In the genomic region with DNA sequence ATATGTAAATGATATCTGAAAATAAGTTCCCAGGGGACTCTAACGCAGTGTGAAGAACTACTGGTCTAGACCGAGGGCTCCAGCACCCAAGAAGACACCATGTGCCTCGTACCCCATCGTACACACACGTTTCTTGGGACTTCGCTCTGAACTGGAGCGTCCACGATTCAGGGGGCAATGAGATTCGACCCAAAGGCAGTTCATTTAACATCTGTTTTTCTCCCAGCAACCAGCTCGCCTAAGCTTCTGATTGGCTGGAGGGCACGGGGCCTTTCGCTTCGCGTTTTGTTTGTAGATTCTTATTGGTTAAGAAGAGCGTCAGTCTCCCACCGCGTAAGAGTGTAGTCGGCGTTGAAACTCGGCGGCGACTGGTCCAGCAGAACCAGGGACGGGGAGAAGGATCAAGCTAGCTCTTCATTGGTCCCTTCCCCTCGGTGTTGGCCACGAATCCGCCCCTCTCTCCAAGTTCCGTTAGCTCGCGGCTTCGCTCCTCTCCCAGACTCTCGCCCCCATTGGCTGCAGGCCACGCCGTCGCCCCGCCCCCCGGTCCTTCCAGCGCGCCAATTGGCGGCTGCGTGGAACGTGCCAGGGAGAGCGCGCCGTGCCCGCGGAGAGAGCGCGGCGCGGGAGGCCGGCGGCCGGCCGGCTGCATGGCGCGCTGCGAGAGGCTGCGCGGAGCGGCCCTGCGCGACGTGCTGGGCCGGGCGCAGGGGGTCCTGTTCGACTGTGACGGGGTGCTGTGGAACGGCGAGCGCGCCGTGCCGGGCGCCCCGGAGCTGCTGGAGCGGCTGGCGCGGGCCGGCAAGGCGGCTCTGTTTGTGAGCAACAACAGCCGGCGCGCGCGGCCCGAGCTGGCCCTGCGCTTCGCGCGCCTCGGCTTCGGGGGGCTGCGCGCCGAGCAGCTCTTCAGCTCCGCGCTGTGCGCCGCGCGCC, we compare ENCODE assay signal across 8 cellular contexts. TPM values are rescaled to one million over a fixed set of nuclear protein-coding genes. Genes with fewer than 3 reads are reported as not detected.
DNase-seq lines count a peak whose midpoint lies in the region; ATAC-seq and TF ChIP-seq lines count a peak whose summit lies in the region.

A gene with protein sequence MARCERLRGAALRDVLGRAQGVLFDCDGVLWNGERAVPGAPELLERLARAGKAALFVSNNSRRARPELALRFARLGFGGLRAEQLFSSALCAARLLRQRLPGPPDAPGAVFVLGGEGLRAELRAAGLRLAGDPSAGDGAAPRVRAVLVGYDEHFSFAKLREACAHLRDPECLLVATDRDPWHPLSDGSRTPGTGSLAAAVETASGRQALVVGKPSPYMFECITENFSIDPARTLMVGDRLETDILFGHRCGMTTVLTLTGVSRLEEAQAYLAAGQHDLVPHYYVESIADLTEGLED (plus strand): TSS at position 591 of the 933 bp plus-strand sequence. CDS start 60 bp downstream, at position 651.

- H3K9me3 Mint-ChIP-seq in activated naive CD8-positive, alpha-beta T cell treated with anti-CD3 and anti-CD28 coated beads, Interleukin-2, amount 10 ng/mL, durations not matched to agents 7 days and 5 days = no peaks in the 10 kb centered on the region

- H3K4me1 ChIP-seq in ovary (ENCODE audit: insufficient read depth) (peaks cover 8% of the 10 kb centered on the region), tibial artery (peaks cover 0 to 41% (median 25%) of the 10 kb centered on the region in 4 donors)

- peaks cover 11% of the 10 kb centered on the region for H3K36me3 Mint-ChIP-seq in activated naive CD8-positive, alpha-beta T cell treated with anti-CD3 and anti-CD28 coated beads, Interleukin-2, amount 10 ng/mL, durations not matched to agents 7 days and 5 days

- H3K27ac ChIP-seq in SU-DHL-6 (ENCODE audit: low read depth, low read length) = peak within 1 kb of the TSS; percentile 74
- H3K27ac ChIP-seq in ovary = peak within 1 kb of the TSS in 1 of 2 donors; percentile 71
- peak within 1 kb of the TSS; percentile 64 to 83 for H3K27ac ChIP-seq in tibial artery

- H3K4me1 Mint-ChIP-seq in activated naive CD8-positive, alpha-beta T cell treated with anti-CD3 and anti-CD28 coated beads, Interleukin-2, amount 10 ng/mL, durations not matched to agents 7 days and 5 days = peaks cover 35% of the 10 kb centered on the region

- DNase-seq in NCI-H128 (lab: John Stamatoyannopoulos, UW; ENCODE audit: unreplicated experiment) (peak; percentile 98), Right ventricle myocardium inferior (ENCODE audit: missing footprints) (peak; percentile 99), ovary (peak; percentile 99 to 100 (median 100)), tibial artery (peak; percentile 99 to 100)
- peak; percentile 99 for DNase-seq in activated naive CD8-positive, alpha-beta T cell treated with anti-CD3 and anti-CD28 coated beads, Interleukin-2, amount 10 ng/mL, durations not matched to agents 7 days and 5 days

- H3K4me3 ChIP-seq in SU-DHL-6 (ENCODE audit: insufficient read depth, low read length, poor library complexity, severe bottlenecking) = peak within 1 kb of the TSS; percentile 89
- peak within 1 kb of the TSS; percentile 62 for H3K4me3 ChIP-seq in ovary
- peak within 1 kb of the TSS; percentile 65 to 76 for H3K4me3 ChIP-seq in tibial artery

- no peaks in the 10 kb centered on the region for H3K27me3 Mint-ChIP-seq in activated naive CD8-positive, alpha-beta T cell treated with anti-CD3 and anti-CD28 coated beads, Interleukin-2, amount 10 ng/mL, durations not matched to agents 7 days and 5 days

- H3K36me3 ChIP-seq in SU-DHL-6 (ENCODE audit: low read length) = no peaks in the 10 kb centered on the region
- no peaks in the 10 kb centered on the region for H3K36me3 ChIP-seq in ovary
- H3K36me3 ChIP-seq in tibial artery = no peaks in the 10 kb centered on the region

- TF ChIP-seq CTCF in SU-DHL-6 (IDR thresholded peaks at IDR 0.05; ENCODE audit: insufficient read depth, low read length, poor library complexity, severe bottlenecking) (no peak), ovary (IDR thresholded peaks at IDR 0.05) (no peak), tibial artery (IDR thresholded peaks at IDR 0.05) (peak in 1 of 2 experiments; percentile 14)

- intact Hi-C loops in Right ventricle myocardium inferior (cut with DNase I) (loop anchor here (1.0 kb wide), 1 partner anchor 17 kb away; a partner anchor contains a TSS), ovary (cut with DNase I) (loop anchor here in 1 of 4 donors (2.0 kb wide), 1 partner anchor 16 kb away; a partner anchor contains a TSS), tibial artery (cut with DNase I; ENCODE audit: low total_unique reads) (no loop called here)

- H2AFZ ChIP-seq in SU-DHL-6 (ENCODE audit: low read depth, low read length, severe bottlenecking) = peak within 1 kb of the TSS; percentile 29

- no peaks in the 10 kb centered on the region for H3K9me2 ChIP-seq in SU-DHL-6 (replicated peaks; ENCODE audit: insufficient read depth, low read length)

- 0 to 1% (median 0%) methylated on average over 55 to 101 of the region's 101 CpGs for WGBS in ovary, 3 donors

- H3K9me3 ChIP-seq in SU-DHL-6 (ENCODE audit: insufficient read depth, low read length) (no peaks in the 10 kb centered on the region), ovary (no peaks in the 10 kb centered on the region), tibial artery (no peaks in the 10 kb centered on the region)

- H4K20me1 ChIP-seq in SU-DHL-6 (ENCODE audit: low read depth, low read length) = no peaks in the 10 kb centered on the region; the same call in 1 of the 2 replicates

- peak; percentile 85 for ATAC-seq in HG02678 (IDR thresholded peaks at IDR 0.05; ENCODE audit: unreplicated experiment)
- ATAC-seq in activated naive CD8-positive, alpha-beta T cell treated with anti-CD3 and anti-CD28 coated beads, Interleukin-2, amount 10 ng/mL, durations not matched to agents 7 days and 5 days (ENCODE audit: low read depth) = peak; percentile 98
- peak; percentile 98 for ATAC-seq in Right ventricle myocardium inferior

- POLR2A ChIA-PET in activated naive CD8-positive, alpha-beta T cell treated with anti-CD3 and anti-CD28 coated beads, Interleukin-2, amount 10 ng/mL, durations not matched to agents 7 days and 5 days (lab: Charles Lee) = interaction anchor here (0.6 to 9.9 kb wide), 17 partner anchors 9 to 1452 kb away, joined by 3 to 216 read pairs (median 8); a partner anchor contains a TSS

- H3F3A ChIP-seq in SU-DHL-6 (ENCODE audit: insufficient read depth) = peaks cover 31% of the 10 kb centered on the region

- no peak for TF ChIP-seq EP300 in ovary (IDR thresholded peaks at IDR 0.05)

- peak; percentile 77 for TF ChIP-seq POLR2A in GM10847 (IDR thresholded peaks at IDR 0.05; ENCODE audit: extremely low read depth, insufficient read length)
- peak; percentile 74 for TF ChIP-seq POLR2A in ovary (IDR thresholded peaks at IDR 0.05)

- peak within 1 kb of the TSS; percentile 94 for H3K4me2 ChIP-seq in SU-DHL-6 (ENCODE audit: low read depth, low read length, poor library complexity, severe bottlenecking)

- peak within 1 kb of the TSS; percentile 95 for H3K4me3 Mint-ChIP-seq in activated naive CD8-positive, alpha-beta T cell treated with anti-CD3 and anti-CD28 coated beads, Interleukin-2, amount 10 ng/mL, durations not matched to agents 7 days and 5 days

- H3K79me2 ChIP-seq in SU-DHL-6 (ENCODE audit: insufficient read depth, low read length) = peaks cover 40% of the 10 kb centered on the region

- H3K27ac Mint-ChIP-seq in activated naive CD8-positive, alpha-beta T cell treated with anti-CD3 and anti-CD28 coated beads, Interleukin-2, amount 10 ng/mL, durations not matched to agents 7 days and 5 days = peak within 1 kb of the TSS; percentile 95

- H3K9ac ChIP-seq in SU-DHL-6 (ENCODE audit: low read length) = peak within 1 kb of the TSS; percentile 85

- H3K27me3 ChIP-seq in SU-DHL-6 (ENCODE audit: low read length) (no peaks in the 10 kb centered on the region), ovary (no peaks in the 10 kb centered on the region), tibial artery (no peaks in the 10 kb centered on the region)

RNA-seq across cellular contexts. Expression of the gene that starts here (rescaled TPM):
- 10 to 100 TPM; 16.4 to 16.6 TPM for total RNA-seq in activated naive CD8-positive, alpha-beta T cell treated with anti-CD3 and anti-CD28 coated beads, Interleukin-2, amount 10 ng/mL, durations not matched to agents 7 days and 5 days
- 21.4 TPM for total RNA-seq in Right ventricle myocardium inferior
- 10 to 100 TPM in 6 of 7 donors, 1 to 10 TPM in 1; 9.1 to 15.9 (median 12.7) TPM for total RNA-seq in ovary
- 10 to 100 TPM in 1 of 2 donors, 1 to 10 TPM in 1; 8.1 to 13.3 TPM for polyA plus RNA-seq in ovary
